Comparison of ENCODE assay signal across 8 cellular contexts in the genomic region with DNA sequence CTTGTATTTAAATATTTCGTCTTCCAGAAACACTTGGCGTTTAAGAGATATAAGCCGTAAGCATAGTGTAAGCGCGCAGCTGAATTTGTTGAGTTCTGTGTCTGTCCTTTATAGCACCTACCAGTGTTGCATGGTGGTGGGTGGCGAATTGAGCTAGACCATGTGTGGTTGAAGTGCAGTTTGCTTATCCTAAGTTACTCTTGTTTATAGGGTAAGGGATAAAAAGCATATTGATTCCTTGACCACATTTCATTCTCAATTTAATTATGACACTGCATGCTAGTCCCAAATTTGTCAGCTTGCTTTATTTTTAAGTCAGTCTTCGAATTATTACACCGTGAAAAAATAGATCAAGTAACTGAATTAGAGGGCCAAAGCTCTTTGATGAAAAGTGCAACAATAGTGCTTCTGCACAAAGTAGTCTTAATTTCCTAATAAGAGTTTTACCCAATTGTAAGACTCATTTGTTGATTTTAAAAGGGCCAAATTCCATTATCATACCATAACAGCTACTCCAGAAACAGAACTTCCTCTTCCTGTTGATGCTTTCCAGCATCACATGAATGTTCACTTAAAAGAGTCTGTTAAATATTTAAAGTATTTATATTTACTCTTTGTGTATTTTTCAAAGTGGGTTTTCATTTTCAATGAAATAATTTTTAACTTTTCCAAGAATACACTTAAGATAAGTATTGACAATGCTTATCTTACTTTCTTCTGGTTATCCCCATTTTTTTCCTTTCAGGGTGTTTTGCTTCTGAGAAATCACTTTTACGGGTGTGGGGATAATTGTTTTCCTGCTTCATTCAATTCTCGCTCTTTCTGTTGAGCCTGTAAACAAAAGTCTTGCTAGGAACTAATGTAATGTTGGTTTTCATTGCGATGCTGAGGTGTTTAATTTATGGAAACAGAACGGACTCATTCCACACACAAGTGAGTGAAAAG. TPM values are rescaled to one million over a fixed set of nuclear protein-coding genes. Genes with fewer than 3 reads are reported as not detected.
DNase-seq lines count a peak whose midpoint lies in the region; ATAC-seq and TF ChIP-seq lines count a peak whose summit lies in the region.

No MANE protein-coding gene starts in this region.

- peak overlapping the region; percentile 69 for H3K4me2 ChIP-seq in DOHH2 (ENCODE audit: low read length)

- H3K4me3 ChIP-seq in DOHH2 (ENCODE audit: low read length) = peak overlapping the region; percentile 75

- CTCF ChIA-PET in RWPE1 (lab: Yijun Ruan, JAX) = no interaction called here

- TF ChIP-seq CTCF in DOHH2 (IDR thresholded peaks at IDR 0.05; ENCODE audit: low read depth, low read length, poor library complexity, severe bottlenecking) = no peak
- TF ChIP-seq CTCF in RWPE1 (conservative IDR thresholded peaks at IDR 0.05; ENCODE audit: low read depth) = no peak

- DNase-seq in NCI-H526 (lab: John Stamatoyannopoulos, UW) (peak; percentile 86 to 88), cerebellar cortex (ENCODE audit: low spot score) (peak; percentile 66), myocyte (ENCODE audit: low read depth) (peak; percentile 44), RWPE1 (ENCODE audit: low spot score) (no peak), posterior cingulate gyrus (no peak)
- no peak for DNase-seq in stimulated activated CD8-positive, alpha-beta memory T cell treated with anti-CD3 and anti-CD28 coated beads, Interleukin-4, amount 100 ng/mL, for 48 hours

- peaks cover 9% of the 10 kb centered on the region for H3F3A ChIP-seq in DOHH2 (ENCODE audit: control insufficient read depth, insufficient read depth)

- H3K36me3 ChIP-seq in DOHH2 (ENCODE audit: control insufficient read depth, low read length) = no peaks in the 10 kb centered on the region

- peaks cover 28% of the 10 kb centered on the region for H3K4me1 ChIP-seq in DOHH2 (ENCODE audit: control insufficient read depth, low read length)

- H3K9me2 ChIP-seq in DOHH2 (replicated peaks; ENCODE audit: control insufficient read depth, low read length) = no peaks in the 10 kb centered on the region

- H3K79me2 ChIP-seq in DOHH2 (ENCODE audit: control insufficient read depth, low read length) = peaks cover 51% of the 10 kb centered on the region

- peaks cover 5% of the 10 kb centered on the region; the same call in 1 of the 2 replicates for H3K9me3 ChIP-seq in DOHH2 (ENCODE audit: control insufficient read depth, insufficient read depth, low read length)

- H3K27me3 ChIP-seq in DOHH2 (ENCODE audit: control insufficient read depth, low read length) = peaks cover 54% of the 10 kb centered on the region

- H3K27ac ChIP-seq in DOHH2 (ENCODE audit: low read depth, low read length) = no peak overlapping the region
- H3K27ac ChIP-seq in RWPE1 = no peak overlapping the region

- intact Hi-C loops in posterior cingulate gyrus (cut with DNase I) = loop anchor here (5.0 kb wide), 1 partner anchor 54 kb away; no protein-coding TSS in a partner anchor

- POLR2A ChIA-PET in RWPE1 (lab: Yijun Ruan, JAX; ENCODE audit: low non-redundant PET) = no interaction called here

- ATAC-seq in HG03025 (IDR thresholded peaks at IDR 0.05; ENCODE audit: low FRiP score, unreplicated experiment) = no peak

- peaks cover 21% of the 10 kb centered on the region for H4K20me1 ChIP-seq in DOHH2 (ENCODE audit: control insufficient read depth, insufficient read depth, low read depth, low read length)

RNA-seq across cellular contexts. Expression of a gene that starts 2.0 kb away (rescaled TPM):
- total RNA-seq in myocyte = 85.1 and 85.6 TPM in 2 replicates
- 32.7 TPM for polyA plus RNA-seq in myocyte (2012)

RNA-seq across cellular contexts. Expression of a gene that starts 13.1 kb away (rescaled TPM):
- 17.7 and 24.2 TPM in 2 replicates for total RNA-seq in myocyte
- polyA plus RNA-seq in myocyte (2012) = 11.5 TPM

Comparison
In these comparisons a context has a peak if more than half of its experiments do, and no peak if none do; other contexts are left out.
1. DNase-seq: peak in NCI-H526 (2 of 2), cerebellar cortex (single experiment) and myocyte (single experiment); none in stimulated activated CD8-positive, alpha-beta memory T cell treated with anti-CD3 and anti-CD28 coated beads, Interleukin-4, amount 100 ng/mL, for 48 hours (single experiment), RWPE1 (single experiment) and posterior cingulate gyrus (0 of 10).